ENCODE assay signal across 8 cellular contexts in genomic region chr1:152440635-152441471, GRCh38. TPM values are rescaled to one million over a fixed set of nuclear protein-coding genes. Genes with fewer than 3 reads are reported as not detected.
DNase-seq lines count a peak whose midpoint lies in the region; ATAC-seq, FAIRE-seq and TF ChIP-seq lines count a peak whose summit lies in the region.

No MANE protein-coding gene starts in this region.

- WGBS in SK-N-SH (ENCODE audit: low lambda C conversion rate), result 4% methylated on average over 17 of the region's 17 CpGs
- 31 to 36% (median 35%) methylated on average over 17 of the region's 17 CpGs for WGBS in heart left ventricle, 4 donors

- H3K4me3 ChIP-seq in GM23338, result no peak overlapping the region
- no peak overlapping the region for H3K4me3 ChIP-seq in SK-N-SH (ENCODE audit: low read depth in 2 of 2, low read length in 1 of 2)
- no peak overlapping the region for H3K4me3 ChIP-seq in heart left ventricle

- H4K20me1 ChIP-seq in GM23338 (replicated peaks; ENCODE audit: insufficient read depth) (no peaks in the 10 kb centered on the region), SK-N-SH (ENCODE audit: insufficient read depth) (no peaks in the 10 kb centered on the region)

- FAIRE-seq in G401.6 (lab: Jason Lieb, UNC), result peak; percentile 66

- POLR2A ChIA-PET in SK-N-SH (lab: Yijun Ruan, JAX), result no interaction called here

- peak; percentile 98 for ATAC-seq in GM23338
- ATAC-seq in heart left ventricle, result peak; percentile 66 to 90 (median 83)
- ATAC-seq in sciatic nerve, result peak; percentile 88
- no peak for ATAC-seq in GM21367 (IDR thresholded peaks at IDR 0.05; ENCODE audit: unreplicated experiment)

- H3K36me3 ChIP-seq in GM23338 (ENCODE audit: insufficient read depth) (no peaks in the 10 kb centered on the region), SK-N-SH (replicated peaks in 1 of 2; ENCODE audit: control insufficient read depth in 1 of 2, insufficient read depth in 2 of 2, low read length in 1 of 2) (no peaks in the 10 kb centered on the region), heart left ventricle (no peaks in the 10 kb centered on the region)

- H3K9ac ChIP-seq in SK-N-SH, result no peak overlapping the region

- CTCF ChIA-PET in SK-N-SH (lab: Yijun Ruan, JAX), result interaction anchor here (0.6 to 2.3 kb wide), 13 partner anchors 10 to 392 kb away, joined by 3 to 30 read pairs (median 4); no protein-coding TSS in a partner anchor
- CTCF ChIA-PET in activated naive CD4-positive, alpha-beta T cell treated with anti-CD3 and anti-CD28 coated beads, Interleukin-2, amount 10 ng/mL, durations not matched to agents 7 days and 5 days (lab: Charles Lee), result interaction anchor here (0.6 to 2.4 kb wide), 16 partner anchors 12 to 387 kb away, joined by 3 to 45 read pairs (median 3); no protein-coding TSS in a partner anchor

- H3K9me3 Mint-ChIP-seq in GM23338, result no peaks in the 10 kb centered on the region
- H3K9me3 Mint-ChIP-seq in activated naive CD4-positive, alpha-beta T cell treated with anti-CD3 and anti-CD28 coated beads, Interleukin-2, amount 10 ng/mL, durations not matched to agents 7 days and 5 days, result no peaks in the 10 kb centered on the region

- TF ChIP-seq POLR2A in heart left ventricle (IDR thresholded peaks at IDR 0.05), result no peak

- H3K9me2 ChIP-seq in GM23338 (ENCODE audit: insufficient read depth) (no peaks in the 10 kb centered on the region), SK-N-SH (no peaks in the 10 kb centered on the region)

- H2AFZ ChIP-seq in GM23338 (peak overlapping the region; percentile 99), SK-N-SH (ENCODE audit: low read depth) (0 out of 2 replicates have a peak overlapping the region, but pooled peaks have one; percentile 69)

- H3F3A ChIP-seq in GM23338 (replicated peaks; ENCODE audit: low read depth), result no peaks in the 10 kb centered on the region
- no peaks in the 10 kb centered on the region for H3F3A ChIP-seq in SK-N-SH (replicated peaks; ENCODE audit: insufficient read depth)

- no peaks in the 10 kb centered on the region for H3K36me3 Mint-ChIP-seq in GM23338 (ENCODE audit: low read depth)
- no peaks in the 10 kb centered on the region for H3K36me3 Mint-ChIP-seq in activated naive CD4-positive, alpha-beta T cell treated with anti-CD3 and anti-CD28 coated beads, Interleukin-2, amount 10 ng/mL, durations not matched to agents 7 days and 5 days

- DNase-seq in GM23338 (ENCODE audit: low spot score) (peak; percentile 93), SK-N-SH (peak; percentile 66), heart left ventricle (peak; percentile 60 to 73 (median 68)), sciatic nerve (ENCODE audit: low spot score) (peak; percentile 76)
- peak; percentile 78 for DNase-seq in activated naive CD4-positive, alpha-beta T cell treated with anti-CD3 and anti-CD28 coated beads, Interleukin-2, amount 10 ng/mL, durations not matched to agents 7 days and 5 days

- no peak overlapping the region for H3K27ac ChIP-seq in GM23338 (ENCODE audit: low read depth)
- no peak overlapping the region for H3K27ac ChIP-seq in SK-N-SH (ENCODE audit: low read depth in 2 of 2, low read length in 1 of 2)
- no peak overlapping the region for H3K27ac ChIP-seq in heart left ventricle

- H3K79me2 ChIP-seq in GM23338 (replicated peaks; ENCODE audit: insufficient read depth), result no peaks in the 10 kb centered on the region
- no peaks in the 10 kb centered on the region for H3K79me2 ChIP-seq in SK-N-SH (ENCODE audit: insufficient read depth)

- TF ChIP-seq EP300 in SK-N-SH (IDR thresholded peaks at IDR 0.05; ENCODE audit: borderline replicate concordance in 1 of 2, low read depth in 1 of 2, low read length in 1 of 2), result no peak

- no peak overlapping the region for H3K27ac Mint-ChIP-seq in GM23338
- no peak overlapping the region for H3K27ac Mint-ChIP-seq in activated naive CD4-positive, alpha-beta T cell treated with anti-CD3 and anti-CD28 coated beads, Interleukin-2, amount 10 ng/mL, durations not matched to agents 7 days and 5 days

- intact Hi-C loops in heart left ventricle (cut with DNase I), result loop anchor here in 9 of 10 donors (1.0 to 5.0 kb wide), 9 partner anchors 18 to 394 kb away; no protein-coding TSS in a partner anchor
- intact Hi-C loops in sciatic nerve (cut with DNase I), result loop anchor here (10.0 kb wide), 1 partner anchor 256 kb away; no protein-coding TSS in a partner anchor

- TF ChIP-seq RAD21 in SK-N-SH (IDR thresholded peaks at IDR 0.05; ENCODE audit: low read length), result peak; percentile 67

- no peaks in the 10 kb centered on the region for H3K4me1 Mint-ChIP-seq in GM23338
- H3K4me1 Mint-ChIP-seq in activated naive CD4-positive, alpha-beta T cell treated with anti-CD3 and anti-CD28 coated beads, Interleukin-2, amount 10 ng/mL, durations not matched to agents 7 days and 5 days, result no peaks in the 10 kb centered on the region

- H3K27me3 ChIP-seq in GM23338 (ENCODE audit: insufficient read depth) (no peaks in the 10 kb centered on the region), SK-N-SH (ENCODE audit: insufficient read depth) (peaks cover 40% of the 10 kb centered on the region; the same call in 1 of the 2 replicates), heart left ventricle (peaks cover 0 to 19% (median 0%) of the 10 kb centered on the region in 9 donors)

- TF ChIP-seq CTCF in GM23338 (conservative IDR thresholded peaks at IDR 0.05; ENCODE audit: low read depth in 2 of 2), result peak; percentile 85 to 94
- peak; percentile 93 for TF ChIP-seq CTCF in LNCAP (IDR thresholded peaks at IDR 0.05)
- peak; percentile 78 for TF ChIP-seq CTCF in SK-N-SH (IDR thresholded peaks at IDR 0.05)
- peak; percentile 71 to 84 (median 80) for TF ChIP-seq CTCF in heart left ventricle (IDR thresholded peaks at IDR 0.05)

- H3K4me2 ChIP-seq in GM23338 (no peak overlapping the region), SK-N-SH (no peak overlapping the region)

- H3K27me3 Mint-ChIP-seq in GM23338 (ENCODE audit: insufficient read depth, low read depth, poor library complexity), result peaks cover 4% of the 10 kb centered on the region
- H3K27me3 Mint-ChIP-seq in activated naive CD4-positive, alpha-beta T cell treated with anti-CD3 and anti-CD28 coated beads, Interleukin-2, amount 10 ng/mL, durations not matched to agents 7 days and 5 days, result peaks cover 30% of the 10 kb centered on the region

- H3K4me1 ChIP-seq in GM23338 (ENCODE audit: insufficient read depth) (peaks cover 3% of the 10 kb centered on the region; the same call in 1 of the 2 replicates), SK-N-SH (ENCODE audit: control insufficient read depth in 1 of 2, insufficient read depth in 2 of 2, low read depth in 1 of 2, low read length in 1 of 2) (0 out of 4 replicates have a peak, but pooled peaks cover 0 to 5% of the 10 kb centered on the region in 2 experiments), heart left ventricle (peaks cover 0 to 31% (median 11%) of the 10 kb centered on the region in 12 donors)

- H3K9me3 ChIP-seq in SK-N-SH, result no peaks in the 10 kb centered on the region
- no peaks in the 10 kb centered on the region for H3K9me3 ChIP-seq in heart left ventricle

- no peak overlapping the region for H3K4me3 Mint-ChIP-seq in GM23338
- H3K4me3 Mint-ChIP-seq in activated naive CD4-positive, alpha-beta T cell treated with anti-CD3 and anti-CD28 coated beads, Interleukin-2, amount 10 ng/mL, durations not matched to agents 7 days and 5 days, result no peak overlapping the region

TF ChIP-seq in GM23338, 12 proteins besides CTCF, POLR2A, EP300 and RAD21 (continues in another document):
- TF ChIP-seq POLR2AphosphoS5 (IDR thresholded peaks at IDR 0.05; ENCODE audit: low read depth), result no peak
- no peak for TF ChIP-seq STAT1 (IDR thresholded peaks at IDR 0.05; ENCODE audit: unreplicated experiment)
- TF ChIP-seq JUNB (IDR thresholded peaks at IDR 0.05; ENCODE audit: unreplicated experiment), result no peak

TF ChIP-seq in SK-N-SH, 30 proteins besides CTCF, POLR2A, EP300 and RAD21:
- TF ChIP-seq GABPA (IDR thresholded peaks at IDR 0.05; ENCODE audit: low read depth), result no peak
- no peak for TF ChIP-seq MXI1 (IDR thresholded peaks at IDR 0.05; ENCODE audit: low read depth, low read length)
- peak; percentile 63 for TF ChIP-seq SMC3 (IDR thresholded peaks at IDR 0.05; ENCODE audit: low read depth, low read length)
- TF ChIP-seq, protein P1, sequence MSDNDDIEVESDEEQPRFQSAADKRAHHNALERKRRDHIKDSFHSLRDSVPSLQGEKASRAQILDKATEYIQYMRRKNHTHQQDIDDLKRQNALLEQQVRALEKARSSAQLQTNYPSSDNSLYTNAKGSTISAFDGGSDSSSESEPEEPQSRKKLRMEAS (IDR thresholded peaks at IDR 0.05; ENCODE audit: low read depth), result 0 out of 2 replicates have a peak, but pooled peaks have one; percentile 42
- no peak for TF ChIP-seq RCOR1 (IDR thresholded peaks at IDR 0.05; ENCODE audit: low read length)

RNA-seq across cellular contexts. Expression of gene CRNN, which starts 26.8 kb away (rescaled TPM):
- total RNA-seq in GM23338 (2014; rRNA removed; shearing (Covaris generic)), result not detected in 2 replicates
- polyA plus RNA-seq in GM23338 (2016; fragmentation: Nextera tagmentation; extraction: Ambion mirVana) (not detected in 2 replicates), SK-N-SH (2012; rRNA removed) (not detected in 2 replicates), heart left ventricle (under 1 TPM in 1 of 2 donors, not detected in 1; 0.24 TPM)
- not detected in 2 replicates for polyA plus RNA-seq in SK-N-SH (2012; cell fraction: cytosol; rRNA removed)
- not detected in 2 replicates for polyA plus RNA-seq in SK-N-SH (2012; cell fraction: nucleus; rRNA removed)
- total RNA-seq in heart left ventricle (not detected), sciatic nerve (not detected)
